1 cellular context compared by ENCODE assay signal in genomic region chr7:48116043-48116442, GRCh38.
TF ChIP-seq lines count a peak whose summit lies in the region.

No MANE protein-coding gene starts in this region.

TF ChIP-seq in K562, 482 proteins besides CTCF, POLR2A, EP300 and RAD21:
- TF ChIP-seq MXI1 (IDR thresholded peaks at IDR 0.05; ENCODE audit: low read depth, low read length) (no peak), SAFB (IDR thresholded peaks at IDR 0.05; ENCODE audit: borderline replicate concordance, low read depth, low read length) (0 out of 2 replicates have a peak, but pooled peaks have one; percentile 16)
